Comparison of ENCODE assay signal across 21 cellular contexts in genomic region chr2:71252862-71253261, GRCh38.
"Had no signal": no experiment of that assay in that cellular context is flagged by ENCODE, and none has a peak within 500 bp of the region (broad histone marks: within the 10 kb centered on the region; RNA-seq: fewer than 3 reads in every experiment).

No MANE protein-coding gene starts in this region.

- H3K27ac ChIP-seq: colonic mucosa, esophagus muscularis mucosa, foreskin keratinocyte, left lung, lower lobe of right lung had no signal

- H3K4me3 ChIP-seq: colonic mucosa, esophagus muscularis mucosa, heart right ventricle, left lung, lower lobe of right lung, mucosa of descending colon had no signal

- H3K9me3 ChIP-seq: colonic mucosa, esophagus muscularis mucosa, left lung, lower lobe of right lung, mucosa of descending colon had no signal

- ATAC-seq: effector memory CD8-positive, alpha-beta T cell; foreskin keratinocyte; left cardiac atrium; left lung; lower lobe of right lung; mucosa of descending colon had no signal

- H3K36me3 ChIP-seq: colonic mucosa, esophagus muscularis mucosa, heart right ventricle, left lung, lower lobe of right lung had no signal

- H3K4me1 ChIP-seq: colonic mucosa, esophagus muscularis mucosa, foreskin keratinocyte, left lung, lower lobe of right lung had no signal

- DNase-seq: colonic mucosa; cortex of kidney; effector CD8-positive, alpha-beta T cell; effector memory CD8-positive, alpha-beta T cell; endodermal cell; foreskin keratinocyte; glutamatergic neuron; head of caudate nucleus; heart right ventricle; hippocampal formation; left cardiac atrium; left lung; left ventricle myocardium superior; lower lobe of right lung; mesenchymal stem cell; mucosa of descending colon had no signal

- H3K27me3 ChIP-seq: colonic mucosa, esophagus muscularis mucosa, left lung had no signal

- FAIRE-seq: endometrium, frontal cortex, islet of Langerhans, keratinocyte had no signal
